In the genomic region with DNA sequence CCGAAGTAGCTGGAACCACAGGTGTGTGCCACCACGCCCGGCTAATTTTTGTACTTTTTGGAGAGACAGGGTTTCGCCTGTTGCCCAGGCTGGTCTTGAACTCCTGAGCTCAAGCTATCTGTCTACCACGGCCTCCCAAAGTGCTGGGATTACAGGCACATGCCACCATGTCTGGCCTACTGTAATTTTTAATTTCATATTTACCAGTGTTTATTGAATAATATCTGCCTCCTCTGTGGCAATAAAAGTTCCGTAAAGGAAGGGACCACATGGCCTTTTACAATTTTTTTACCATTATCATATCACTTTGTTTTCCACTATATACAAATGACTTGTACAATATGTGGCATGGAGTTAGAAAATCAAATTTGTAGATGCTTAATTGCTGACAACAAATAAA, we compare ENCODE assay signal across 1 cellular context.
A peak's percentile ranks its signal among the peaks of the same experiment; 100 is the strongest.
TF ChIP-seq lines count a peak whose summit lies in the region.

No MANE protein-coding gene starts in this region.

TF ChIP-seq in HepG2, 621 proteins besides CTCF, POLR2A, EP300 and RAD21 (continued from another document):
- no peak for TF ChIP-seq ZBTB39 (CRISPR knock-in tag; IDR thresholded peaks at IDR 0.05)
- TF ChIP-seq ZNF747 (CRISPR knock-in tag; IDR thresholded peaks at IDR 0.05; ENCODE audit: borderline replicate concordance) = 0 out of 2 replicates have a peak, but pooled peaks have one; percentile 35
- TF ChIP-seq HMG20B (CRISPR knock-in tag; conservative IDR thresholded peaks at IDR 0.05) = no peak
- no peak for TF ChIP-seq ZNF451 (CRISPR knock-in tag; IDR thresholded peaks at IDR 0.05)
- TF ChIP-seq ESRRA (CRISPR knock-in tag; IDR thresholded peaks at IDR 0.05; ENCODE audit: low read depth) = no peak
- TF ChIP-seq ZNF143 (CRISPR knock-in tag; IDR thresholded peaks at IDR 0.05) = no peak
- no peak for TF ChIP-seq SIX1 (CRISPR knock-in tag; IDR thresholded peaks at IDR 0.05; ENCODE audit: borderline replicate concordance)
- TF ChIP-seq ZBTB3 (CRISPR knock-in tag; IDR thresholded peaks at IDR 0.05; ENCODE audit: borderline replicate concordance, low read depth) = 0 out of 2 replicates have a peak, but pooled peaks have one; percentile 39
- no peak for TF ChIP-seq KLF6 (CRISPR knock-in tag; IDR thresholded peaks at IDR 0.05)
- 0 out of 2 replicates have a peak, but pooled peaks have one; percentile 4 for TF ChIP-seq RFX5 (IDR thresholded peaks at IDR 0.05; ENCODE audit: low read depth, low read length)
- no peak for TF ChIP-seq ZNF776 (CRISPR knock-in tag; IDR thresholded peaks at IDR 0.05)
- no peak for TF ChIP-seq RCOR2 (CRISPR knock-in tag; IDR thresholded peaks at IDR 0.05)
- no peak for TF ChIP-seq ETV5 (CRISPR knock-in tag; IDR thresholded peaks at IDR 0.05; ENCODE audit: borderline replicate concordance)
- TF ChIP-seq ZNF598 (CRISPR knock-in tag; IDR thresholded peaks at IDR 0.05; ENCODE audit: borderline replicate concordance) = peak; percentile 70; the same call in 1 of the 2 replicates
- no peak for TF ChIP-seq NFE2 (CRISPR knock-in tag; IDR thresholded peaks at IDR 0.05)
- TF ChIP-seq ZNF530 (CRISPR knock-in tag; IDR thresholded peaks at IDR 0.05; ENCODE audit: low read depth) = no peak
- TF ChIP-seq POGZ (CRISPR knock-in tag; IDR thresholded peaks at IDR 0.05) = no peak
- TF ChIP-seq ZNF20 (CRISPR knock-in tag; IDR thresholded peaks at IDR 0.05) = no peak
- TF ChIP-seq ZSCAN22 (CRISPR knock-in tag; IDR thresholded peaks at IDR 0.05) = no peak
